In genomic region chr1:38370716-38371504, GRCh38 we compare ENCODE assay signal across 15 cellular contexts.
"Had no signal": no experiment of that assay in that cellular context is flagged by ENCODE, and none has a peak within 500 bp of the region (broad histone marks: within the 10 kb centered on the region; RNA-seq: fewer than 3 reads in every experiment).

No MANE protein-coding gene starts in this region.

- H3K27ac ChIP-seq: coronary artery, heart right ventricle, lower lobe of right lung, thoracic aorta had no signal

- H3K4me1 Mint-ChIP-seq: activated CD4-positive, alpha-beta T cell treated with anti-CD3 and anti-CD28 coated beads, Interleukin-2, amount 10 ng/mL, durations not matched to agents 24 days and 14 days; central memory CD8-positive, alpha-beta T cell; T-cell had no signal

- ATAC-seq: activated CD8-positive, alpha-beta T cell treated with anti-CD3 and anti-CD28 coated beads for 36 hours; heart right ventricle; left cardiac atrium; lower lobe of right lung; stimulated activated naive B cell treated with anti-CD40 and anti-IgM and Interleukin-4, amounts not matched to agents 10 μg/mL and 1 μg/mL and 100 μg/mL, for 72 hours; T-cell had no signal

- H3K4me1 ChIP-seq: heart right ventricle, lower lobe of right lung had no signal

- DNase-seq: activated CD4-positive, alpha-beta T cell treated with anti-CD3 and anti-CD28 coated beads, Interleukin-2, amount 10 ng/mL, durations not matched to agents 24 days and 14 days; activated CD8-positive, alpha-beta T cell treated with anti-CD3 and anti-CD28 coated beads for 36 hours; activated effector memory CD4-positive, alpha-beta T cell treated with Interleukin-2 at 50 U/mL for 16 hours; activated naive CD4-positive, alpha-beta T cell treated with anti-CD3 and anti-CD28 coated beads, Interleukin-2, amount 50 U/mL, for 16 hours; activated T-cell treated with anti-CD3 and anti-CD28 coated beads, Interleukin-2, amount 50 U/mL, for 48 hours; aorta; heart right ventricle; left cardiac atrium; lower lobe of right lung; stimulated activated naive B cell treated with anti-CD40 and anti-IgM and Interleukin-4, amounts not matched to agents 10 μg/mL and 1 μg/mL and 100 μg/mL, for 72 hours; T-cell had no signal

- H3K4me3 ChIP-seq: coronary artery, heart right ventricle, lower lobe of right lung, thoracic aorta had no signal

- H3K4me3 Mint-ChIP-seq: activated CD4-positive, alpha-beta T cell treated with anti-CD3 and anti-CD28 coated beads, Interleukin-2, amount 10 ng/mL, durations not matched to agents 24 days and 14 days; activated CD8-positive, alpha-beta T cell treated with anti-CD3 and anti-CD28 coated beads for 36 hours; central memory CD8-positive, alpha-beta T cell; stimulated activated naive B cell treated with anti-CD40 and anti-IgM and Interleukin-4, amounts not matched to agents 10 μg/mL and 1 μg/mL and 100 μg/mL, for 72 hours; T-cell had no signal

- H3K9me3 ChIP-seq: thoracic aorta had no signal

- H3K36me3 Mint-ChIP-seq: T-cell had no signal

- H3K36me3 ChIP-seq: heart right ventricle, lower lobe of right lung, thoracic aorta had no signal

- H3K9me3 Mint-ChIP-seq: activated CD4-positive, alpha-beta T cell treated with anti-CD3 and anti-CD28 coated beads, Interleukin-2, amount 10 ng/mL, durations not matched to agents 24 days and 14 days had no signal

- H3K27ac Mint-ChIP-seq: activated CD4-positive, alpha-beta T cell treated with anti-CD3 and anti-CD28 coated beads, Interleukin-2, amount 10 ng/mL, durations not matched to agents 24 days and 14 days; activated CD8-positive, alpha-beta T cell treated with anti-CD3 and anti-CD28 coated beads for 36 hours; progenitor cell of endocrine pancreas; stimulated activated naive B cell treated with anti-CD40 and anti-IgM and Interleukin-4, amounts not matched to agents 10 μg/mL and 1 μg/mL and 100 μg/mL, for 72 hours; T-cell had no signal
